ENCODE assay signal across 1 cellular context in genomic region chr7:138458576-138459234, GRCh38.
TF ChIP-seq lines count a peak whose summit lies in the region.

No MANE protein-coding gene starts in this region.

TF ChIP-seq in HepG2, 621 proteins besides CTCF, POLR2A, EP300 and RAD21 (continued from another document):
- TF ChIP-seq ATF6 (CRISPR knock-in tag; conservative IDR thresholded peaks at IDR 0.05) (0 out of 2 replicates have a peak, but pooled peaks have one; percentile 16), ZBTB21 (CRISPR knock-in tag; IDR thresholded peaks at IDR 0.05) (no peak), KAT8 (CRISPR knock-in tag; IDR thresholded peaks at IDR 0.05) (no peak), HHEX (CRISPR knock-in tag; IDR thresholded peaks at IDR 0.05) (no peak), TBP (CRISPR knock-in tag; IDR thresholded peaks at IDR 0.05) (no peak), POLR2G (IDR thresholded peaks at IDR 0.05; ENCODE audit: low read depth, low read length) (0 out of 2 replicates have a peak, but pooled peaks have one; percentile 26)
- TF ChIP-seq, protein P1, sequence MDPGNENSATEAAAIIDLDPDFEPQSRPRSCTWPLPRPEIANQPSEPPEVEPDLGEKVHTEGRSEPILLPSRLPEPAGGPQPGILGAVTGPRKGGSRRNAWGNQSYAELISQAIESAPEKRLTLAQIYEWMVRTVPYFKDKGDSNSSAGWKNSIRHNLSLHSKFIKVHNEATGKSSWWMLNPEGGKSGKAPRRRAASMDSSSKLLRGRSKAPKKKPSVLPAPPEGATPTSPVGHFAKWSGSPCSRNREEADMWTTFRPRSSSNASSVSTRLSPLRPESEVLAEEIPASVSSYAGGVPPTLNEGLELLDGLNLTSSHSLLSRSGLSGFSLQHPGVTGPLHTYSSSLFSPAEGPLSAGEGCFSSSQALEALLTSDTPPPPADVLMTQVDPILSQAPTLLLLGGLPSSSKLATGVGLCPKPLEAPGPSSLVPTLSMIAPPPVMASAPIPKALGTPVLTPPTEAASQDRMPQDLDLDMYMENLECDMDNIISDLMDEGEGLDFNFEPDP (CRISPR knock-in tag; conservative IDR thresholded peaks at IDR 0.05): no peak
TF ChIP-seq in HepG2: peak in this region for 3.
